ENCODE assay signal across 36 cellular contexts in genomic region chrX:33686105-33686504, GRCh38.
"Had no signal": no experiment of that assay in that cellular context is flagged by ENCODE, and none has a peak within 500 bp of the region (broad histone marks: within the 10 kb centered on the region; RNA-seq: fewer than 3 reads in every experiment).

No MANE protein-coding gene starts in this region.

- DNase-seq: Kasumi-1, MG63, MM.1S, MV-4-11, NCI-H1048, NCI-H1092, NCI-H1092 treated with DMSO at 0.1 percent for 48 hours, NCI-H1105, NCI-H1105 treated with DMSO at 0.1 percent for 48 hours, NCI-H1417, NCI-H1417 treated with DMSO at 0.1 percent for 48 hours, NCI-H1436, NCI-H1436 treated with DMSO at 0.1 percent for 48 hours, NCI-H146, NCI-H1694, NCI-H1694 treated with DMSO at 0.1 percent for 48 hours, NCI-H187, NCI-H187 treated with DMSO at 0.1 percent for 48 hours, NCI-H1930, NCI-H2029, NCI-H2029 treated with DMSO at 0.1 percent for 48 hours, NCI-H2081, NCI-H2081 treated with DMSO at 0.1 percent for 48 hours, NCI-H2107, NCI-H2171, NCI-H2171 treated with DMSO at 0.1 percent for 48 hours, NCI-H2227 treated with DMSO at 0.1 percent for 48 hours, NCI-H226, NCI-H345, NCI-H446, NCI-H446 treated with DMSO at 0.1 percent for 48 hours, NCI-H510A, NCI-H510A treated with DMSO at 0.1 percent for 48 hours, NCI-H524, NCI-H524 treated with DMSO at 0.1 percent for 48 hours, NCI-H526 had no signal

- H3K9me3 ChIP-seq: MG63 had no signal

- H3K4me3 ChIP-seq: MG63 had no signal

- H3K36me3 ChIP-seq: MG63 had no signal

- H3K27me3 ChIP-seq: MG63 had no signal
